In genomic region chr1:24803987-24804530, GRCh38 we compare ENCODE assay signal across 17 cellular contexts. TPM values are rescaled to one million over a fixed set of nuclear protein-coding genes. Genes with fewer than 3 reads are reported as not detected.
A peak's percentile ranks its signal among the peaks of the same experiment; 100 is the strongest.
DNase-seq lines count a peak whose midpoint lies in the region; ATAC-seq and TF ChIP-seq lines count a peak whose summit lies in the region.
"Had no signal": no experiment of that assay in that cellular context is flagged by ENCODE, and none has a peak within 500 bp of the region (broad histone marks: within the 10 kb centered on the region; RNA-seq: fewer than 3 reads in every experiment).

No MANE protein-coding gene starts in this region.

- H3K23ac ChIP-seq in IMR-90 (ENCODE audit: low read depth, low read length): peak overlapping the region; percentile 75; the same call in 1 of the 2 replicates

- H3K79me1 ChIP-seq in IMR-90 (ENCODE audit: low read depth in 1 of 2, low read length in 2 of 2): peaks cover 0 to 51% of the 10 kb centered on the region in 2 experiments; a peak in 2 of 4 replicates

- intact Hi-C loops in IMR-90 (cut with micrococcal nuclease): no loop called here
- intact Hi-C loops in sigmoid colon (cut with DNase I): no loop called here
- intact Hi-C loops in transverse colon (cut with DNase I; ENCODE audit: low total_unique reads): no loop called here

- no peak overlapping the region for H3K27ac ChIP-seq in IMR-90 (ENCODE audit: insufficient read depth, low read length)
- peak overlapping the region; percentile 0 to 60 (median 24) for H3K27ac ChIP-seq in sigmoid colon
- H3K27ac ChIP-seq in transverse colon: peak overlapping the region in 1 of 4 donors; percentile 8
- H3K27ac ChIP-seq: BLaER1, WERI-Rb-1 had no signal

- H4K5ac ChIP-seq in IMR-90 (ENCODE audit: low read depth, low read length): no peak overlapping the region

- no peak overlapping the region for H2AFZ ChIP-seq in IMR-90 (replicated peaks; ENCODE audit: low read length, poor library complexity)

- H3K9me1 ChIP-seq in IMR-90 (ENCODE audit: insufficient read depth, low read length): peaks cover 7% of the 10 kb centered on the region; the same call in 1 of the 2 replicates

- TF ChIP-seq EP300 in sigmoid colon (IDR thresholded peaks at IDR 0.05): no peak
- no peak for TF ChIP-seq EP300 in transverse colon (IDR thresholded peaks at IDR 0.05; ENCODE audit: low read depth)

- peaks cover 2% of the 10 kb centered on the region for H3K27me3 Mint-ChIP-seq in endothelial cell (ENCODE audit: unreplicated experiment)
- H3K27me3 Mint-ChIP-seq: stimulated activated naive CD8-positive, alpha-beta T cell treated with anti-CD3 and anti-CD28 coated beads, Interleukin-15, Interleukin-2, amounts not matched to agents 100 ng/mL and 50 ng/mL, for 24 hours had no signal

- H3K36me3 ChIP-seq in IMR-90 (ENCODE audit: control insufficient read depth, insufficient read depth, low read length) (peaks cover 4% of the 10 kb centered on the region), sigmoid colon (no peaks in the 10 kb centered on the region), transverse colon (no peaks in the 10 kb centered on the region)
- H3K36me3 ChIP-seq: left lung had no signal

- H2AK9ac ChIP-seq in IMR-90 (replicated peaks; ENCODE audit: low read depth, low read length, poor library complexity): no peak overlapping the region

- no TSS peak for BruUV-seq in IMR-90 (replicated peaks; lab: Mats Ljungman, UMichigan)

- H4K91ac ChIP-seq in IMR-90 (ENCODE audit: insufficient read depth, low read depth, low read length): no peak overlapping the region

- peak overlapping the region; percentile 71 for H2BK5ac ChIP-seq in IMR-90 (ENCODE audit: low read depth, low read length, poor library complexity, severe bottlenecking)

- peak overlapping the region; percentile 74 for H3K27ac Mint-ChIP-seq in endothelial cell (ENCODE audit: unreplicated experiment)
- H3K27ac Mint-ChIP-seq: stimulated activated naive CD8-positive, alpha-beta T cell treated with anti-CD3 and anti-CD28 coated beads, Interleukin-15, Interleukin-2, amounts not matched to agents 100 ng/mL and 50 ng/mL, for 24 hours had no signal

- H3K4me1 ChIP-seq in IMR-90 (ENCODE audit: control insufficient read depth, insufficient read depth, low read length) (peaks cover 5% of the 10 kb centered on the region), sigmoid colon (peaks cover 0 to 50% (median 39%) of the 10 kb centered on the region in 4 donors), transverse colon (peaks cover 0 to 38% (median 8%) of the 10 kb centered on the region in 4 donors)

- peaks cover 40% of the 10 kb centered on the region for H3K4me1 Mint-ChIP-seq in endothelial cell (ENCODE audit: unreplicated experiment)

- no peak for TF ChIP-seq RAD21 in IMR-90 (IDR thresholded peaks at IDR 0.05; ENCODE audit: low read length)

- no peak overlapping the region for H2BK120ac ChIP-seq in IMR-90 (ENCODE audit: low read depth, low read length)

- no peak for ATAC-seq in IMR-90 (ENCODE audit: low read depth)
- no peak for ATAC-seq in HG03342 (IDR thresholded peaks at IDR 0.05; ENCODE audit: unreplicated experiment)

- H3K56ac ChIP-seq in IMR-90 (ENCODE audit: extremely low read depth, insufficient read depth, low read length): no peak overlapping the region

- no peak overlapping the region for H2AK5ac ChIP-seq in IMR-90 (ENCODE audit: low read depth, low read length)

- H2BK15ac ChIP-seq in IMR-90 (ENCODE audit: low read depth, low read length): no peak overlapping the region

- H2BK20ac ChIP-seq in IMR-90 (ENCODE audit: low read depth, low read length): no peak overlapping the region

- peaks cover 71% of the 10 kb centered on the region for H4K20me1 ChIP-seq in IMR-90 (ENCODE audit: insufficient read depth, low read length)

- POLR2A ChIA-PET in IMR-90 (lab: Charles Lee; ENCODE audit: unreplicated experiment): no interaction called here

- dilution Hi-C loops in IMR-90 (cut with HindIII; ENCODE audit: low sequenced_read_pairs, unreplicated experiment): loop anchor here (10.0 kb wide), 1 partner anchor 49 kb away; no protein-coding TSS in a partner anchor

- peaks cover 5% of the 10 kb centered on the region for H3K36me3 Mint-ChIP-seq in endothelial cell (ENCODE audit: low read depth, unreplicated experiment)

- H3K4me3 ChIP-seq in IMR-90 (ENCODE audit: insufficient read depth, low read depth, low read length) (no peak overlapping the region), sigmoid colon (no peak overlapping the region), transverse colon (no peak overlapping the region)
- H3K4me3 ChIP-seq: BLaER1, left lung had no signal

- no peak overlapping the region for H3K4me2 ChIP-seq in IMR-90 (ENCODE audit: low read depth, low read length)
- H3K4me2 ChIP-seq: BLaER1 had no signal

- H3K9me3 ChIP-seq in IMR-90 (ENCODE audit: control insufficient read depth, insufficient read depth, low read length) (no peaks in the 10 kb centered on the region), sigmoid colon (no peaks in the 10 kb centered on the region), transverse colon (no peaks in the 10 kb centered on the region)
- H3K9me3 ChIP-seq: left lung had no signal

- H3K27me3 ChIP-seq in IMR-90 (ENCODE audit: control insufficient read depth, insufficient read depth, low read length) (no peaks in the 10 kb centered on the region), sigmoid colon (no peaks in the 10 kb centered on the region), transverse colon (no peaks in the 10 kb centered on the region)
- H3K27me3 ChIP-seq: BLaER1, left lung had no signal

- 0 out of 2 replicates have a peak overlapping the region, but pooled peaks have one; percentile 2 for H3K4ac ChIP-seq in IMR-90 (ENCODE audit: low read depth, low read length)

- in situ Hi-C loops in IMR-90 (cut with MboI; ENCODE audit: low sequenced_read_pairs) (no loop called here), transverse colon (cut with MboI; ENCODE audit: low pct_ligation_motif_present in 1 of 4, low pct_unique_long_range_greater_than_20kb in 1 of 4, low sequenced_read_pairs in 3 of 4) (no loop called here), G401 (cut with HindIII; ENCODE audit: low sequenced_read_pairs) (no loop called here)

- TF ChIP-seq POLR2A in IMR-90 (IDR thresholded peaks at IDR 0.05; ENCODE audit: low read depth, low read length): no peak
- TF ChIP-seq POLR2A in sigmoid colon (IDR thresholded peaks at IDR 0.05): no peak
- TF ChIP-seq POLR2A in transverse colon (IDR thresholded peaks at IDR 0.05): no peak

- no peaks in the 10 kb centered on the region for H3K9me3 Mint-ChIP-seq in endothelial cell (ENCODE audit: unreplicated experiment)
- H3K9me3 Mint-ChIP-seq: stimulated activated naive CD8-positive, alpha-beta T cell treated with anti-CD3 and anti-CD28 coated beads, Interleukin-15, Interleukin-2, amounts not matched to agents 100 ng/mL and 50 ng/mL, for 24 hours had no signal

- 0 out of 4 replicates have a peak overlapping the region, but pooled peaks of 1 of the 2 experiments have one; percentile 47 for H4K8ac ChIP-seq in IMR-90 (ENCODE audit: low read depth in 2 of 2, low read length in 2 of 2)

- H3K9ac ChIP-seq in IMR-90 (ENCODE audit: low read depth, low read length): no peak overlapping the region
- H3K9ac ChIP-seq: BLaER1 had no signal

- TF ChIP-seq CTCF in IMR-90 (conservative IDR thresholded peaks at IDR 0.05; ENCODE audit: low read depth, low read length): no peak
- no peak for TF ChIP-seq CTCF in endothelial cell (IDR thresholded peaks at IDR 0.05; ENCODE audit: unreplicated experiment)
- no peak for TF ChIP-seq CTCF in sigmoid colon (IDR thresholded peaks at IDR 0.05)
- no peak for TF ChIP-seq CTCF in transverse colon (IDR thresholded peaks at IDR 0.05)

- no peak overlapping the region for H3K4me3 Mint-ChIP-seq in endothelial cell (ENCODE audit: unreplicated experiment)
- H3K4me3 Mint-ChIP-seq: stimulated activated naive CD8-positive, alpha-beta T cell treated with anti-CD3 and anti-CD28 coated beads, Interleukin-15, Interleukin-2, amounts not matched to agents 100 ng/mL and 50 ng/mL, for 24 hours had no signal

- CTCF ChIA-PET in IMR-90 (lab: Yijun Ruan, JAX): interaction anchor here (1.3 kb wide), 1 partner anchor 26 kb away, joined by 4 read pairs; no protein-coding TSS in a partner anchor

- peak; percentile 29 for DNase-seq in EH (ENCODE audit: low read depth)
- DNase-seq in IMR-90: no peak
- DNase-seq in endothelial cell (ENCODE audit: low spot score): no peak
- no peak for DNase-seq in sigmoid colon
- no peak for DNase-seq in NCI-H1105 (lab: John Stamatoyannopoulos, UW)
- DNase-seq in transverse colon: no peak
- no peak for DNase-seq in G401 (ENCODE audit: low spot score)
- DNase-seq: activated naive CD4-positive, alpha-beta T cell treated with anti-CD3 and anti-CD28 coated beads, Interleukin-2, amount 50 U/mL, for 16 hours; DMS 273 treated with DMSO at 0.1 percent for 48 hours; effector CD8-positive, alpha-beta T cell; left lung; NCI-H1930; NCI-H524; WERI-Rb-1 had no signal

- H3K14ac ChIP-seq in IMR-90 (replicated peaks; ENCODE audit: low read depth, low read length): no peak overlapping the region

- H3K18ac ChIP-seq in IMR-90 (ENCODE audit: low read depth, low read length): no peak overlapping the region

TF ChIP-seq in IMR-90, 13 proteins besides CTCF, POLR2A, EP300 and RAD21:
- TF ChIP-seq SMC3 (IDR thresholded peaks at IDR 0.05; ENCODE audit: low read depth, low read length) (no peak), CEBPB (IDR thresholded peaks at IDR 0.05; ENCODE audit: low read depth, low read length) (no peak), MAZ (IDR thresholded peaks at IDR 0.05; ENCODE audit: borderline replicate concordance, low read depth, low read length) (no peak), CHD1 (IDR thresholded peaks at IDR 0.05; ENCODE audit: low read depth, low read length) (no peak), MXI1 (IDR thresholded peaks at IDR 0.05; ENCODE audit: borderline replicate concordance, low read depth, low read length) (no peak)

RNA-seq across cellular contexts. Expression of gene CLIC4, which starts 58.8 kb away (rescaled TPM):
- total RNA-seq in IMR-90 (2012; rRNA removed) (392 and 524 TPM in 2 replicates), endothelial cell (ENCODE audit: unreplicated experiment) (109 TPM), sigmoid colon (100 to 1,000 TPM; 334 to 443 (median 385) TPM), transverse colon (100 to 1,000 TPM in 1 of 4 donors, 10 to 100 TPM in 3; 52.4 to 107 (median 65.0) TPM)
- polyA plus RNA-seq in IMR-90 (2012; rRNA removed) (194 and 242 TPM in 2 replicates), sigmoid colon (10 to 100 TPM; 37.8 to 39.9 (median 37.9) TPM)
- polyA plus RNA-seq in IMR-90 (2012; cell fraction: cytosol; rRNA removed): 181 and 264 TPM in 2 replicates
- polyA plus RNA-seq in IMR-90 (2012; cell fraction: nucleus; rRNA removed; ENCODE audit: low replicate concordance): 149 and 183 TPM in 2 replicates
- 111 and 171 TPM in 2 replicates for total RNA-seq in G401 (2014; rRNA removed; shearing (Covaris generic))
